In genomic region chr2:227884511-227884947, GRCh38 we compare ENCODE assay signal across 8 cellular contexts. TPM values are rescaled to one million over a fixed set of nuclear protein-coding genes. Genes with fewer than 3 reads are reported as not detected.
DNase-seq lines count a peak whose midpoint lies in the region; ATAC-seq and TF ChIP-seq lines count a peak whose summit lies in the region.

No MANE protein-coding gene starts in this region.

- CTCF ChIA-PET in WTC11 (lab: Charles Lee), result interaction anchor here (1.1 kb wide), 1 partner anchor 226 kb away, joined by 4 read pairs; no protein-coding TSS in a partner anchor

- intact Hi-C loops in mucosa of descending colon (cut with DNase I, micrococcal nuclease), result loop anchor here in 1 of 2 donors (10.0 kb wide), 1 partner anchor 220 kb away; the partner anchor contains the start of gene SCYGR5

- TF ChIP-seq CTCF in WTC11 (IDR thresholded peaks at IDR 0.05) (peak; percentile 95), mucosa of descending colon (IDR thresholded peaks at IDR 0.05) (peak; percentile 71), upper lobe of left lung (IDR thresholded peaks at IDR 0.05) (peak; percentile 44 to 75 (median 71))

- no peaks in the 10 kb centered on the region for H3K36me3 Mint-ChIP-seq in WTC11

- H3K27me3 Mint-ChIP-seq in WTC11 (ENCODE audit: low read depth), result no peaks in the 10 kb centered on the region

- no peak overlapping the region for H3K27ac Mint-ChIP-seq in WTC11

- ATAC-seq in GM18502 (IDR thresholded peaks at IDR 0.05; ENCODE audit: poor library complexity, unreplicated experiment) (peak; percentile 87), HG02763 (IDR thresholded peaks at IDR 0.05; ENCODE audit: unreplicated experiment) (peak; percentile 85), WTC11 (peak; percentile 97), mucosa of descending colon (peak; percentile 98), upper lobe of left lung (ENCODE audit: low FRiP score in 2 of 2) (peak; percentile 83)

- H3K36me3 ChIP-seq in mucosa of descending colon (ENCODE audit: low read depth), result no peaks in the 10 kb centered on the region
- no peaks in the 10 kb centered on the region for H3K36me3 ChIP-seq in upper lobe of left lung

- H3K27ac ChIP-seq in upper lobe of left lung, result peak overlapping the region in 1 of 4 donors; percentile 35

- peaks cover 7% of the 10 kb centered on the region for H3K4me1 Mint-ChIP-seq in WTC11

- no peaks in the 10 kb centered on the region for H3K9me3 Mint-ChIP-seq in WTC11

- TF ChIP-seq EP300 in upper lobe of left lung (IDR thresholded peaks at IDR 0.05), result no peak

- H3K9me3 ChIP-seq in mucosa of descending colon (no peaks in the 10 kb centered on the region), upper lobe of left lung (no peaks in the 10 kb centered on the region)

- DNase-seq in ACHN (peak; percentile 86), NCI-H1694 treated with DMSO at 0.1 percent for 48 hours (lab: John Stamatoyannopoulos, UW) (peak; percentile 24), WTC11 (ENCODE audit: low spot score) (peak; percentile 91), ecto neural progenitor cell (ENCODE audit: low spot score) (peak; percentile 88), mucosa of descending colon (peak; percentile 76 to 92 (median 89)), upper lobe of left lung (peak in 1 of 2 donors; percentile 86)

- in situ Hi-C loops in ACHN (cut with HindIII; ENCODE audit: low pct_ligation_motif_present, low pct_unique_long_range_greater_than_20kb, low sequenced_read_pairs), result no loop called here

- TF ChIP-seq POLR2A in upper lobe of left lung (IDR thresholded peaks at IDR 0.05), result no peak

- H3K27me3 ChIP-seq in upper lobe of left lung, result no peaks in the 10 kb centered on the region

- POLR2A ChIA-PET in WTC11 (lab: Charles Lee), result no interaction called here

- H3K4me3 Mint-ChIP-seq in WTC11, result no peak overlapping the region

- peaks cover 10% of the 10 kb centered on the region for H3K4me1 ChIP-seq in mucosa of descending colon (ENCODE audit: low read depth)
- peaks cover 0 to 3% (median 0%) of the 10 kb centered on the region in 4 donors for H3K4me1 ChIP-seq in upper lobe of left lung

- WGBS in upper lobe of left lung, 2 donors, result 20 to 29% methylated on average over 2 to 6 of the region's 6 CpGs

- H3K4me3 ChIP-seq in mucosa of descending colon (no peak overlapping the region), upper lobe of left lung (no peak overlapping the region)

TF ChIP-seq in WTC11, 78 proteins besides CTCF, POLR2A, EP300 and RAD21:
- TF ChIP-seq NFE2L1 (CRISPR knock-in tag; IDR thresholded peaks at IDR 0.05) (no peak), ZNF281 (CRISPR knock-in tag; IDR thresholded peaks at IDR 0.05) (no peak), NFYB (CRISPR knock-in tag; conservative IDR thresholded peaks at IDR 0.05; ENCODE audit: low read depth) (no peak)
TF ChIP-seq in WTC11: peak in this region for 0.

RNA-seq across cellular contexts. Expression of gene DAW1, which starts 13.1 kb away (rescaled TPM):
- total RNA-seq in WTC11 (2021), result 0.48 to 0.69 TPM (median 0.61 TPM) in 3 replicates
- total RNA-seq in mucosa of descending colon, result not detected
- total RNA-seq in upper lobe of left lung, result 10 to 100 TPM in 1 of 6 donors, 1 to 10 TPM in 4, under 1 TPM in 1; 0.66 to 18.7 (median 4.5) TPM
